Comparison of ENCODE assay signal across 1 cellular context in the genomic region with DNA sequence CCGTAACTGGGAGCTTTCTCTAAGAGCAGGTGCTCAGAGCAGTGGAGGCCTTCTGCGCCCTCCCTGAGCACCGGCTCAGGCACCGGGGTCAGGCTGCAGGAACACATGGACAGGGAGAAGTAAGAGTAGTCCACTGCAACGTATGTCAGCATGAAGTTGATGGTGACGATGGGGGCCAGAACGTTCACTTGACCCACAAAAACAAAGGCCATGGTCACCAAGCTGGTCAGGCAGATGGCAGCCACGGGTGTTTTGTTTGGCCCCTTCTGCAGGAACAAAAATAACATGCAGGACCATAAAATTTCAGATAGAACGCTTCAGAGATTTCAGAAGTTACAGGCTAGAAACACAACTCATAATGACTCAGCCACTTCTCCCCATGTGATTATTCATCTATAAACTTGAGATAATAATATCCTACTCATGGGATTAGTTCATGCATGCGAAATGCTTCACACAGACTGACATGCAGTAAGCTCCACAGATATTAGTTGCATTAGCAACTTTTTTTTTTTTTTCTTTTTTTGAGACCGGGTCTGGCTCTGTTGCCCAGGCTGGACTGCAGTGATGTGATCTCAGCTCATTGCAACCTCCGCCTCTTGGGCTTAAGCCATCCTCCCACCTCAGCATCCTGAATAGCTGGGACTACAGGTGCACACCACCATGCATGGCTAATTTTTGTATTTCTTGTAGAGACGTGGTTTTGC.
TF ChIP-seq lines count a peak whose summit lies in the region.

No MANE protein-coding gene starts in this region.

TF ChIP-seq in K562, 482 proteins besides CTCF, POLR2A, EP300 and RAD21:
- TF ChIP-seq ZNF316 (IDR thresholded peaks at IDR 0.05): peak; percentile 57; the same call in 1 of the 2 replicates
- no peak for TF ChIP-seq ELF4 (CRISPR knock-in tag; IDR thresholded peaks at IDR 0.05)
- peak; percentile 46; the same call in 1 of the 2 replicates for TF ChIP-seq MAFF (IDR thresholded peaks at IDR 0.05; ENCODE audit: low read length)
- TF ChIP-seq MAFG (tag; conservative IDR thresholded peaks at IDR 0.05): peak; percentile 70
- TF ChIP-seq SMARCE1 (IDR thresholded peaks at IDR 0.05): no peak
- TF ChIP-seq, protein P1, sequence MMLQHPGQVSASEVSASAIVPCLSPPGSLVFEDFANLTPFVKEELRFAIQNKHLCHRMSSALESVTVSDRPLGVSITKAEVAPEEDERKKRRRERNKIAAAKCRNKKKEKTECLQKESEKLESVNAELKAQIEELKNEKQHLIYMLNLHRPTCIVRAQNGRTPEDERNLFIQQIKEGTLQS (IDR thresholded peaks at IDR 0.05): 0 out of 2 replicates have a peak, but pooled peaks have one; percentile 7
- TF ChIP-seq, protein P1 (CRISPR knock-in tag; conservative IDR thresholded peaks at IDR 0.05): no peak
- peak; percentile 42; the same call in 1 of the 2 replicates for TF ChIP-seq FOSL1 (tag; conservative IDR thresholded peaks at IDR 0.05)
- TF ChIP-seq NFE2 (IDR thresholded peaks at IDR 0.05; ENCODE audit: low read depth): peak; percentile 63
- TF ChIP-seq C11orf30 (IDR thresholded peaks at IDR 0.05; ENCODE audit: low read depth): peak; percentile 66
- TF ChIP-seq MAFK (IDR thresholded peaks at IDR 0.05; ENCODE audit: low read length): peak; percentile 52; the same call in 1 of the 2 replicates
- TF ChIP-seq NR4A1 (CRISPR knock-in tag; IDR thresholded peaks at IDR 0.05): no peak
- no peak for TF ChIP-seq NR4A1 (tag; IDR thresholded peaks at IDR 0.05)
